ENCODE assay signal across 12 cellular contexts in genomic region chr1:34549199-34549598, GRCh38.
DNase-seq lines count a peak whose midpoint lies in the region; ATAC-seq, FAIRE-seq and TF ChIP-seq lines count a peak whose summit lies in the region.
"Had no signal": no experiment of that assay in that cellular context is flagged by ENCODE, and none has a peak within 500 bp of the region (broad histone marks: within the 10 kb centered on the region; RNA-seq: fewer than 3 reads in every experiment).

No MANE protein-coding gene starts in this region.

- no peaks in the 10 kb centered on the region for H3K4me1 Mint-ChIP-seq in activated CD8-positive, alpha-beta T cell treated with anti-CD3 and anti-CD28 coated beads for 36 hours (ENCODE audit: low read depth)
- no peaks in the 10 kb centered on the region for H3K4me1 Mint-ChIP-seq in activated CD8-positive, alpha-beta T cell treated with anti-CD3 and anti-CD28 coated beads, Interleukin-2, amount 10 ng/mL, durations not matched to agents 7 days and 5 days (ENCODE audit: low read depth)
- H3K4me1 Mint-ChIP-seq: naive B cell had no signal

- CTCF ChIA-PET in activated CD8-positive, alpha-beta T cell treated with anti-CD3 and anti-CD28 coated beads for 36 hours (lab: Charles Lee), result no interaction called here
- CTCF ChIA-PET in activated CD8-positive, alpha-beta T cell treated with anti-CD3 and anti-CD28 coated beads, Interleukin-2, amount 10 ng/mL, durations not matched to agents 7 days and 5 days (lab: Charles Lee), result no interaction called here

- POLR2A ChIA-PET in activated CD8-positive, alpha-beta T cell treated with anti-CD3 and anti-CD28 coated beads for 36 hours (lab: Charles Lee), result no interaction called here
- POLR2A ChIA-PET in activated CD8-positive, alpha-beta T cell treated with anti-CD3 and anti-CD28 coated beads, Interleukin-2, amount 10 ng/mL, durations not matched to agents 7 days and 5 days (lab: Charles Lee), result no interaction called here

- H3K4me3 ChIP-seq in bronchial epithelial cell (ENCODE audit: low read depth, low read length), result no peak overlapping the region
- no peak overlapping the region for H3K4me3 ChIP-seq in prostate gland

- H3K4me3 Mint-ChIP-seq in activated CD8-positive, alpha-beta T cell treated with anti-CD3 and anti-CD28 coated beads for 36 hours, result no peak overlapping the region
- H3K4me3 Mint-ChIP-seq in activated CD8-positive, alpha-beta T cell treated with anti-CD3 and anti-CD28 coated beads, Interleukin-2, amount 10 ng/mL, durations not matched to agents 7 days and 5 days, result no peak overlapping the region
- H3K4me3 Mint-ChIP-seq: naive B cell had no signal

- no peak overlapping the region for H3K27ac Mint-ChIP-seq in activated CD8-positive, alpha-beta T cell treated with anti-CD3 and anti-CD28 coated beads for 36 hours
- H3K27ac Mint-ChIP-seq in activated CD8-positive, alpha-beta T cell treated with anti-CD3 and anti-CD28 coated beads, Interleukin-2, amount 10 ng/mL, durations not matched to agents 7 days and 5 days, result no peak overlapping the region

- TF ChIP-seq POLR2A in prostate gland (IDR thresholded peaks at IDR 0.05) (no peak), GM18505 (IDR thresholded peaks at IDR 0.05; ENCODE audit: borderline replicate concordance, extremely low read depth, insufficient read depth, insufficient read length) (no peak)

- H3K27me3 Mint-ChIP-seq in activated CD8-positive, alpha-beta T cell treated with anti-CD3 and anti-CD28 coated beads for 36 hours, result peaks cover 17% of the 10 kb centered on the region
- peaks cover 4% of the 10 kb centered on the region for H3K27me3 Mint-ChIP-seq in activated CD8-positive, alpha-beta T cell treated with anti-CD3 and anti-CD28 coated beads, Interleukin-2, amount 10 ng/mL, durations not matched to agents 7 days and 5 days (ENCODE audit: low read depth)

- H3K27me3 ChIP-seq in bronchial epithelial cell (ENCODE audit: control insufficient read depth, insufficient read depth, low read length) (no peaks in the 10 kb centered on the region), prostate gland (replicated peaks; ENCODE audit: insufficient read depth) (no peaks in the 10 kb centered on the region)

- DNase-seq in activated CD8-positive, alpha-beta T cell treated with anti-CD3 and anti-CD28 coated beads for 36 hours, result peak; percentile 24
- DNase-seq in activated CD8-positive, alpha-beta T cell treated with anti-CD3 and anti-CD28 coated beads, Interleukin-2, amount 10 ng/mL, durations not matched to agents 7 days and 5 days, result no peak
- DNase-seq in LoVo (ENCODE audit: low spot score) (peak; percentile 16), bronchial epithelial cell (ENCODE audit: low read depth) (peak; percentile 1), prostate gland (ENCODE audit: low spot score) (peak; percentile 16), NCI-H146 treated with DMSO at 0.1 percent for 48 hours (lab: John Stamatoyannopoulos, UW; ENCODE audit: unreplicated experiment) (no peak)
- DNase-seq: activated CD4-positive, alpha-beta T cell treated with anti-CD3 and anti-CD28 coated beads, Interleukin-2, amount 50 U/mL, for 1 hour; anterior cingulate cortex; naive B cell had no signal

- no peak for TF ChIP-seq CTCF in activated CD8-positive, alpha-beta T cell treated with anti-CD3 and anti-CD28 coated beads for 36 hours (IDR thresholded peaks at IDR 0.05)
- TF ChIP-seq CTCF in bronchial epithelial cell (IDR thresholded peaks at IDR 0.05; ENCODE audit: insufficient read depth, low read length, severe bottlenecking) (peak; percentile 35), prostate gland (IDR thresholded peaks at IDR 0.05) (peak in 2 of 4 experiments; percentile 6 to 31)

- 28% methylated on average over 5 of the region's 5 CpGs for WGBS in prostate gland

- H3K36me3 ChIP-seq in bronchial epithelial cell (ENCODE audit: control insufficient read depth, insufficient read depth, low read length) (no peaks in the 10 kb centered on the region), prostate gland (no peaks in the 10 kb centered on the region)

- intact Hi-C loops in activated CD8-positive, alpha-beta T cell treated with anti-CD3 and anti-CD28 coated beads for 36 hours (cut with micrococcal nuclease), result no loop called here
- intact Hi-C loops in prostate gland (cut with DNase I), result no loop called here

- FAIRE-seq in bronchial epithelial cell (lab: Jason Lieb, UNC), result no peak
- FAIRE-seq: GM19239 had no signal

- H3K4me1 ChIP-seq in prostate gland (replicated peaks), result no peaks in the 10 kb centered on the region

- H3K36me3 Mint-ChIP-seq in activated CD8-positive, alpha-beta T cell treated with anti-CD3 and anti-CD28 coated beads for 36 hours (ENCODE audit: low read depth), result no peaks in the 10 kb centered on the region
- no peaks in the 10 kb centered on the region for H3K36me3 Mint-ChIP-seq in activated CD8-positive, alpha-beta T cell treated with anti-CD3 and anti-CD28 coated beads, Interleukin-2, amount 10 ng/mL, durations not matched to agents 7 days and 5 days (ENCODE audit: low read depth)
- H3K36me3 Mint-ChIP-seq: naive B cell had no signal

- ATAC-seq in activated CD8-positive, alpha-beta T cell treated with anti-CD3 and anti-CD28 coated beads for 36 hours, result no peak
- no peak for ATAC-seq in activated CD8-positive, alpha-beta T cell treated with anti-CD3 and anti-CD28 coated beads, Interleukin-2, amount 10 ng/mL, durations not matched to agents 7 days and 5 days
- ATAC-seq in HG03097 (IDR thresholded peaks at IDR 0.05; ENCODE audit: low FRiP score, unreplicated experiment), result no peak
- ATAC-seq in GM18505 (IDR thresholded peaks at IDR 0.05; ENCODE audit: unreplicated experiment), result no peak

- no peak overlapping the region for H3K27ac ChIP-seq in prostate gland

- peaks cover 4% of the 10 kb centered on the region for H3K9me3 Mint-ChIP-seq in activated CD8-positive, alpha-beta T cell treated with anti-CD3 and anti-CD28 coated beads for 36 hours
- H3K9me3 Mint-ChIP-seq in activated CD8-positive, alpha-beta T cell treated with anti-CD3 and anti-CD28 coated beads, Interleukin-2, amount 10 ng/mL, durations not matched to agents 7 days and 5 days (ENCODE audit: insufficient read depth), result no peaks in the 10 kb centered on the region

- H3K9me3 ChIP-seq in prostate gland, result no peaks in the 10 kb centered on the region

Comparison
In these comparisons a context has a peak if more than half of its experiments do, and no peak if none do; other contexts are left out.
1. DNase-seq: peak in activated CD8-positive, alpha-beta T cell treated with anti-CD3 and anti-CD28 coated beads for 36 hours (single experiment), LoVo (single experiment), bronchial epithelial cell (single experiment) and prostate gland (single experiment); none in activated CD8-positive, alpha-beta T cell treated with anti-CD3 and anti-CD28 coated beads, Interleukin-2, amount 10 ng/mL, durations not matched to agents 7 days and 5 days (single experiment) and NCI-H146 treated with DMSO at 0.1 percent for 48 hours (single experiment).